In the genomic region with DNA sequence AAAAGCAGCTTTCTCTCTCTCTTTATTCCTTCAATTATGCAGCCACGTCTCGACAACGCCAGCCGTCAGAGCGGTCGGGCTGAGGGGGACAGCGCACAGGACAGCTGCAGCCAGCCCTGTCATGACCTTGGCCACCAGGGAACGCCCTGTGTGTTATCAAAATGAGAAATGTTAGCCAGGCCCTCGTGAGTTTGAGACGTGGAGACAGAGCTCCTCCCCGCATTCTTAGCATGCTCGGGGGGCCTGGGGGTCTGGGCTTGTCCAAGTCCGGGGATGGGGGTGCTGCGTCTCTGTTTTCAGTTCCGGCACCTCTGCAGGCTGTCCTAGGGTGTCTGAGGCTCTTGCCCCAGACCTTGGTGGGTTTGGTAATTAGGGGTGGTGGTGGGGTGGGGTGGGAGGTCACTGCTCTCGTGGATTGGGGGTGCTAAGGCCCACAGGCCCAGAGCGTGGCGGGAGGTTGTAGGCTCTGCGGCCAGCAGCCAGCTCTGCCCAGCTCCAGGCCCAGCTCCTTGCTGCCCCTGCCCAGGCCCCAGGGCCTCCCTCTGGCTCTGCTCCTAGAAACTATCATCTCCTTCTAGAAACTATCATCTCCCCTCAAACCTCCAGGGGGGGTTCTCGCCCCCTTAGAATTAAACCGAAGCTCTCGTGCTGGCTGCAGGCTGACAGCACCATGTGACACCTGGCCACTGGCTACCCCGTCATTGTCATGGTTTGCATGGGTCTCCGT, we compare ENCODE assay signal across 1 cellular context.
TF ChIP-seq lines count a peak whose summit lies in the region.

No MANE protein-coding gene starts in this region.

TF ChIP-seq in K562, 482 proteins besides CTCF, POLR2A, EP300 and RAD21 (continued from another document and continues in another):
- TF ChIP-seq THAP7 (CRISPR knock-in tag; IDR thresholded peaks at IDR 0.05) = no peak
- TF ChIP-seq STAT5A (IDR thresholded peaks at IDR 0.05; ENCODE audit: borderline replicate concordance, low read length) = no peak
- TF ChIP-seq TAF7 (tag; IDR thresholded peaks at IDR 0.05) = no peak
- TF ChIP-seq ZNF639 (CRISPR knock-in tag; conservative IDR thresholded peaks at IDR 0.05 in 1 of 2, IDR thresholded peaks at IDR 0.05 in 1 of 2) = peak in 1 of 2 experiments; percentile 5; a peak in 1 of 4 replicates
- no peak for TF ChIP-seq FOXA1 (IDR thresholded peaks at IDR 0.05; ENCODE audit: borderline replicate concordance)
- TF ChIP-seq ARHGAP35 (IDR thresholded peaks at IDR 0.05; ENCODE audit: partially characterized antibody) = peak; percentile 7
- no peak for TF ChIP-seq TGIF2 (CRISPR knock-in tag; IDR thresholded peaks at IDR 0.05)
- TF ChIP-seq CCNT2 (IDR thresholded peaks at IDR 0.05; ENCODE audit: borderline replicate concordance, extremely low read depth, insufficient read length, low read depth, low read length) = peak; percentile 1
- TF ChIP-seq, protein P1, sequence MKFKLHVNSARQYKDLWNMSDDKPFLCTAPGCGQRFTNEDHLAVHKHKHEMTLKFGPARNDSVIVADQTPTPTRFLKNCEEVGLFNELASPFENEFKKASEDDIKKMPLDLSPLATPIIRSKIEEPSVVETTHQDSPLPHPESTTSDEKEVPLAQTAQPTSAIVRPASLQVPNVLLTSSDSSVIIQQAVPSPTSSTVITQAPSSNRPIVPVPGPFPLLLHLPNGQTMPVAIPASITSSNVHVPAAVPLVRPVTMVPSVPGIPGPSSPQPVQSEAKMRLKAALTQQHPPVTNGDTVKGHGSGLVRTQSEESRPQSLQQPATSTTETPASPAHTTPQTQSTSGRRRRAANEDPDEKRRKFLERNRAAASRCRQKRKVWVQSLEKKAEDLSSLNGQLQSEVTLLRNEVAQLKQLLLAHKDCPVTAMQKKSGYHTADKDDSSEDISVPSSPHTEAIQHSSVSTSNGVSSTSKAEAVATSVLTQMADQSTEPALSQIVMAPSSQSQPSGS (CRISPR knock-in tag; IDR thresholded peaks at IDR 0.05) = no peak
- TF ChIP-seq ZNF23 (CRISPR knock-in tag; IDR thresholded peaks at IDR 0.05) = no peak
- no peak for TF ChIP-seq HDAC3 (IDR thresholded peaks at IDR 0.05; ENCODE audit: borderline replicate concordance, partially characterized antibody)
- peak in 1 of 2 experiments; percentile 57; a peak in 2 of 4 replicates for TF ChIP-seq RCOR1 (IDR thresholded peaks at IDR 0.05; ENCODE audit: borderline replicate concordance in 1 of 2, low read depth in 2 of 2, low read length in 2 of 2)
- TF ChIP-seq STAG1 (CRISPR knock-in tag; IDR thresholded peaks at IDR 0.05; ENCODE audit: borderline replicate concordance) = no peak
- TF ChIP-seq ATF6 (CRISPR knock-in tag; IDR thresholded peaks at IDR 0.05) = no peak
- TF ChIP-seq C11orf30 (IDR thresholded peaks at IDR 0.05; ENCODE audit: low read depth) = no peak
- TF ChIP-seq PHTF2 (CRISPR knock-in tag; IDR thresholded peaks at IDR 0.05) = no peak
- no peak for TF ChIP-seq SREBF2 (CRISPR knock-in tag; IDR thresholded peaks at IDR 0.05)
- no peak for TF ChIP-seq NR2C2 (CRISPR knock-in tag; IDR thresholded peaks at IDR 0.05)
- peak; percentile 33; the same call in 1 of the 2 replicates for TF ChIP-seq NR2C2 (tag; IDR thresholded peaks at IDR 0.05)
- no peak for TF ChIP-seq DIDO1 (tag; IDR thresholded peaks at IDR 0.05; ENCODE audit: low read depth)
- TF ChIP-seq BDP1 (IDR thresholded peaks at IDR 0.05; ENCODE audit: insufficient read depth, insufficient read length) = no peak
- TF ChIP-seq SIN3B (IDR thresholded peaks at IDR 0.05; ENCODE audit: low read depth) = no peak
- TF ChIP-seq CBX8 (IDR thresholded peaks at IDR 0.05; ENCODE audit: borderline replicate concordance, extremely low read depth, low read depth, low read length, poor library complexity, severe bottlenecking) = no peak
- TF ChIP-seq CBX5 (IDR thresholded peaks at IDR 0.05; ENCODE audit: borderline replicate concordance, low read depth) = no peak
- TF ChIP-seq, protein P2, sequence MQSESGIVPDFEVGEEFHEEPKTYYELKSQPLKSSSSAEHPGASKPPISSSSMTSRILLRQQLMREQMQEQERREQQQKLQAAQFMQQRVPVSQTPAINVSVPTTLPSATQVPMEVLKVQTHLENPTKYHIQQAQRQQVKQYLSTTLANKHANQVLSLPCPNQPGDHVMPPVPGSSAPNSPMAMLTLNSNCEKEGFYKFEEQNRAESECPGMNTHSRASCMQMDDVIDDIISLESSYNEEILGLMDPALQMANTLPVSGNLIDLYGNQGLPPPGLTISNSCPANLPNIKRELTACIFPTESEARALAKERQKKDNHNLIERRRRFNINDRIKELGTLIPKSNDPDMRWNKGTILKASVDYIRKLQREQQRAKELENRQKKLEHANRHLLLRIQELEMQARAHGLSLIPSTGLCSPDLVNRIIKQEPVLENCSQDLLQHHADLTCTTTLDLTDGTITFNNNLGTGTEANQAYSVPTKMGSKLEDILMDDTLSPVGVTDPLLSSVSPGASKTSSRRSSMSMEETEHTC (IDR thresholded peaks at IDR 0.05) = no peak
- no peak for TF ChIP-seq HES1 (IDR thresholded peaks at IDR 0.05; ENCODE audit: low read depth)
- 0 out of 2 replicates have a peak, but pooled peaks have one; percentile 44 for TF ChIP-seq VEZF1 (CRISPR knock-in tag; IDR thresholded peaks at IDR 0.05)
- no peak for TF ChIP-seq ZNF133 (CRISPR knock-in tag; IDR thresholded peaks at IDR 0.05)
- TF ChIP-seq SETDB1 (IDR thresholded peaks at IDR 0.05; ENCODE audit: low read length) = no peak
- TF ChIP-seq GTF2F1 (IDR thresholded peaks at IDR 0.05; ENCODE audit: low read depth, low read length) = no peak
- TF ChIP-seq GABPA (tag; conservative IDR thresholded peaks at IDR 0.05; ENCODE audit: low read depth) = no peak
- no peak for TF ChIP-seq ZNF699 (CRISPR knock-in tag; IDR thresholded peaks at IDR 0.05; ENCODE audit: insufficient replicate concordance)
- no peak for TF ChIP-seq TSC22D4 (tag; IDR thresholded peaks at IDR 0.05)
- TF ChIP-seq HEY1 (CRISPR knock-in tag; IDR thresholded peaks at IDR 0.05; ENCODE audit: borderline replicate concordance) = no peak
- TF ChIP-seq SMAD2 (IDR thresholded peaks at IDR 0.05; ENCODE audit: low read depth, low read length) = no peak
- no peak for TF ChIP-seq JUN (IDR thresholded peaks at IDR 0.05; ENCODE audit: borderline replicate concordance, low read depth, low read length)
- TF ChIP-seq JUN (CRISPR knock-in tag; IDR thresholded peaks at IDR 0.05; ENCODE audit: borderline replicate concordance) = no peak
- TF ChIP-seq, protein P3, sequence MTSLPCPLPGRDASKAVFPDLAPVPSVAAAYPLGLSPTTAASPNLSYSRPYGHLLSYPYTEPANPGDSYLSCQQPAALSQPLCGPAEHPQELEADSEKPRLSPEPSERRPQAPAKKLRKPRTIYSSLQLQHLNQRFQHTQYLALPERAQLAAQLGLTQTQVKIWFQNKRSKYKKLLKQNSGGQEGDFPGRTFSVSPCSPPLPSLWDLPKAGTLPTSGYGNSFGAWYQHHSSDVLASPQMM (CRISPR knock-in tag; IDR thresholded peaks at IDR 0.05) = no peak
- TF ChIP-seq, protein P4, sequence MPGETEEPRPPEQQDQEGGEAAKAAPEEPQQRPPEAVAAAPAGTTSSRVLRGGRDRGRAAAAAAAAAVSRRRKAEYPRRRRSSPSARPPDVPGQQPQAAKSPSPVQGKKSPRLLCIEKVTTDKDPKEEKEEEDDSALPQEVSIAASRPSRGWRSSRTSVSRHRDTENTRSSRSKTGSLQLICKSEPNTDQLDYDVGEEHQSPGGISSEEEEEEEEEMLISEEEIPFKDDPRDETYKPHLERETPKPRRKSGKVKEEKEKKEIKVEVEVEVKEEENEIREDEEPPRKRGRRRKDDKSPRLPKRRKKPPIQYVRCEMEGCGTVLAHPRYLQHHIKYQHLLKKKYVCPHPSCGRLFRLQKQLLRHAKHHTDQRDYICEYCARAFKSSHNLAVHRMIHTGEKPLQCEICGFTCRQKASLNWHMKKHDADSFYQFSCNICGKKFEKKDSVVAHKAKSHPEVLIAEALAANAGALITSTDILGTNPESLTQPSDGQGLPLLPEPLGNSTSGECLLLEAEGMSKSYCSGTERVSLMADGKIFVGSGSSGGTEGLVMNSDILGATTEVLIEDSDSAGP (CRISPR knock-in tag; IDR thresholded peaks at IDR 0.05) = no peak
- TF ChIP-seq SMARCB1 (IDR thresholded peaks at IDR 0.05; ENCODE audit: insufficient read length, low read depth) = no peak
- TF ChIP-seq RBBP5 (IDR thresholded peaks at IDR 0.05; ENCODE audit: borderline replicate concordance, insufficient read depth, low read length, poor library complexity, severe bottlenecking) = no peak
- no peak for TF ChIP-seq POLR3G (IDR thresholded peaks at IDR 0.05; ENCODE audit: extremely low read depth, insufficient read length, insufficient replicate concordance)
- no peak for TF ChIP-seq ELF2 (CRISPR knock-in tag; IDR thresholded peaks at IDR 0.05)
- TF ChIP-seq MYC (IDR thresholded peaks at IDR 0.05; ENCODE audit: low read depth, low read length) = peak; percentile 17; the same call in 1 of the 2 replicates
- 0 out of 2 replicates have a peak, but pooled peaks have one; percentile 43 for TF ChIP-seq MYC (CRISPR knock-in tag; IDR thresholded peaks at IDR 0.05; ENCODE audit: borderline replicate concordance, low read depth)
- no peak for TF ChIP-seq NFRKB (IDR thresholded peaks at IDR 0.05; ENCODE audit: low read depth)
- TF ChIP-seq U2AF2 (optimal IDR thresholded peaks at IDR 0.05; ENCODE audit: low read depth, low read length) = no peak
- peak; percentile 29; the same call in 1 of the 2 replicates for TF ChIP-seq RAD51 (IDR thresholded peaks at IDR 0.05; ENCODE audit: borderline replicate concordance, low read depth)
- TF ChIP-seq, protein P5, sequence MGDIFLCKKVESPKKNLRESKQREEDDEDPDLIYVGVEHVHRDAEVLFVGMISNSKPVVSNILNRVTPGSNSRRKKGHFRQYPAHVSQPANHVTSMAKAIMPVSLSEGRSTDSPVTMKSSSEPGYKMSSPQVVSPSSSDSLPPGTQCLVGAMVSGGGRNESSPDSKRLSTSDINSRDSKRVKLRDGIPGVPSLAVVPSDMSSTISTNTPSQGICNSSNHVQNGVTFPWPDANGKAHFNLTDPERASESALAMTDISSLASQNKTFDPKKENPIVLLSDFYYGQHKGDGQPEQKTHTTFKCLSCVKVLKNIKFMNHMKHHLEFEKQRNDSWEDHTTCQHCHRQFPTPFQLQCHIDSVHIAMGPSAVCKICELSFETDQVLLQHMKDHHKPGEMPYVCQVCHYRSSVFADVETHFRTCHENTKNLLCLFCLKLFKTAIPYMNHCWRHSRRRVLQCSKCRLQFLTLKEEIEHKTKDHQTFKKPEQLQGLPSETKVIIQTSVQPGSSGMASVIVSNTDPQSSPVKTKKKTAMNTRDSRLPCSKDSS (IDR thresholded peaks at IDR 0.05; ENCODE audit: low read depth, partially characterized antibody) = no peak
- no peak for TF ChIP-seq SLC30A9 (CRISPR knock-in tag; IDR thresholded peaks at IDR 0.05)
